Comparison of ENCODE assay signal across 12 cellular contexts in the genomic region with DNA sequence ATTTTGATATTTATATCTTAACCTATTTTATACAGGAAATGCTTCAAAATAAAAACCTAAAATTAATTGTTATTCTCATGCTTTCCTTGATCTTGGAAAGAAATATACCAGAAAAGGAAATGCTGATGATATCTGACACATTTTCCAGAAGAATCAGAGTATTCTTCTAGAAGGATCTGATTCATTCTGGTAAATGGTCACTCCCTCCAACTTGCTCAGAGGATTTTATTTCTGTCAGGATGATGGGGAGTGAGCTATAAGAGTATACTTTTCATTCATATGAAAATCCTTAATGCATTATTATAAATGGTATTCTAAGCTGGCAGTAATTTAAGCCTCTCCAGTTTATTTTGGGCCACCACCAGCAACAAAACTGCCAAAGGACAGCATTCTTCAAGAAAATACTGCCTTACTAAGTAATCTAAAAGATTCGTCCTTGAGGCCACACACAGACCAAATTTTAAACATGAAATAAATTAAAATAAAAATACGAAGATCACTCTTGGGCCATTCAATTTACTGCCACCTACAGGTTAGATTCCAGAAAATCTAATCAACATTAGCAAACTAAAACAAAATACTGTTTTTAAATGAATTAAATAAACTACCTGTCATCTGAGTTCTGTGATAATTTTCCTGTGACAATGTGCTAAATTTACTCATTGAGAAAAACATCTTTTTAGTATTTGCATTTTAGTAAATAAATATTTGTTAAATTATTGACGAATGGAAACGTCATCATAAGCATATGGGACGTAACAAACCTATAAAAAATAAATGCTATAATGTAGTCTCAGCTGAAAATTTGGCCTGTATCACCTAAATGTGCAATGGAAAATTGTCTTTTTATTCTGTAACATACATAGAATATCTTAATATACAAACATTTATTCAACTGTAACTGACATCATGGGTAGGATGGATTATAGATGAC.
DNase-seq lines count a peak whose midpoint lies in the region; ATAC-seq and TF ChIP-seq lines count a peak whose summit lies in the region.
"Had no signal": no experiment of that assay in that cellular context is flagged by ENCODE, and none has a peak within 500 bp of the region (broad histone marks: within the 10 kb centered on the region; RNA-seq: fewer than 3 reads in every experiment).

No MANE protein-coding gene starts in this region.

- no peaks in the 10 kb centered on the region for H3K36me3 Mint-ChIP-seq in endothelial cell (ENCODE audit: low read depth, unreplicated experiment)
- peaks cover 37% of the 10 kb centered on the region for H3K36me3 Mint-ChIP-seq in progenitor cell of endocrine pancreas (ENCODE audit: insufficient read depth)
- no peaks in the 10 kb centered on the region for H3K36me3 Mint-ChIP-seq in T-cell
- H3K36me3 Mint-ChIP-seq: naive thymus-derived CD4-positive, alpha-beta T cell had no signal

- peak; percentile 49 for TF ChIP-seq CTCF in endothelial cell (IDR thresholded peaks at IDR 0.05; ENCODE audit: unreplicated experiment)
- TF ChIP-seq CTCF in progenitor cell of endocrine pancreas (IDR thresholded peaks at IDR 0.05; ENCODE audit: unreplicated experiment): peak; percentile 53

- POLR2A ChIA-PET in T-cell (lab: Charles Lee): no interaction called here

- H3K9me3 Mint-ChIP-seq in endothelial cell (ENCODE audit: unreplicated experiment) (no peaks in the 10 kb centered on the region), progenitor cell of endocrine pancreas (ENCODE audit: low read depth) (no peaks in the 10 kb centered on the region), T-cell (no peaks in the 10 kb centered on the region)
- H3K9me3 Mint-ChIP-seq: activated T-cell treated with anti-CD3 and anti-CD28 coated beads, Interleukin-2, amount 50 U/mL, for 72 hours; naive thymus-derived CD4-positive, alpha-beta T cell had no signal

- CTCF ChIA-PET in T-cell (lab: Charles Lee): no interaction called here

- H3K4me1 Mint-ChIP-seq in endothelial cell (ENCODE audit: unreplicated experiment) (peaks cover 11% of the 10 kb centered on the region), progenitor cell of endocrine pancreas (ENCODE audit: low read depth) (peaks cover 12% of the 10 kb centered on the region), T-cell (no peaks in the 10 kb centered on the region)
- H3K4me1 Mint-ChIP-seq: naive thymus-derived CD4-positive, alpha-beta T cell had no signal

- H3K27me3 Mint-ChIP-seq in endothelial cell (ENCODE audit: unreplicated experiment) (no peaks in the 10 kb centered on the region), progenitor cell of endocrine pancreas (no peaks in the 10 kb centered on the region), T-cell (no peaks in the 10 kb centered on the region)

- H3K27ac Mint-ChIP-seq in endothelial cell (ENCODE audit: unreplicated experiment) (no peak overlapping the region), progenitor cell of endocrine pancreas (no peak overlapping the region), T-cell (no peak overlapping the region)
- H3K27ac Mint-ChIP-seq: activated T-cell treated with anti-CD3 and anti-CD28 coated beads, Interleukin-2, amount 50 U/mL, for 72 hours; naive thymus-derived CD4-positive, alpha-beta T cell had no signal

- H3K4me3 Mint-ChIP-seq in endothelial cell (ENCODE audit: unreplicated experiment) (no peak overlapping the region), progenitor cell of endocrine pancreas (ENCODE audit: low read depth) (no peak overlapping the region), T-cell (no peak overlapping the region)
- H3K4me3 Mint-ChIP-seq: activated T-cell treated with anti-CD3 and anti-CD28 coated beads, Interleukin-2, amount 50 U/mL, for 72 hours; naive thymus-derived CD4-positive, alpha-beta T cell had no signal

- DNase-seq in GM03348 (ENCODE audit: low spot score) (peak; percentile 17), OCI-M1 (lab: John Stamatoyannopoulos, UW) (peak; percentile 4), endothelial cell (ENCODE audit: low spot score) (no peak), progenitor cell of endocrine pancreas (ENCODE audit: low spot score, unreplicated experiment) (no peak), SK-N-DZ (ENCODE audit: low spot score) (no peak), D341Med (ENCODE audit: low spot score) (no peak), T-cell (no peak)
- DNase-seq: activated T-cell treated with anti-CD3 and anti-CD28 coated beads, Interleukin-2, amount 50 U/mL, for 72 hours; naive thymus-derived CD4-positive, alpha-beta T cell; NCI-H2029 treated with DMSO at 0.1 percent for 48 hours had no signal

- ATAC-seq in GM21786 (IDR thresholded peaks at IDR 0.05; ENCODE audit: unreplicated experiment): no peak
- ATAC-seq in T-cell (replicated peaks in 1 of 4): no peak
- ATAC-seq: activated T-cell treated with anti-CD3 and anti-CD28 coated beads, Interleukin-2, amount 50 U/mL, for 72 hours; esophagus mucosa; naive thymus-derived CD4-positive, alpha-beta T cell had no signal

Comparison
In these comparisons a context has a peak if more than half of its experiments do, and no peak if none do; other contexts are left out.
1. DNase-seq: peak in GM03348 (single experiment) and OCI-M1 (single experiment); none in endothelial cell (single experiment), progenitor cell of endocrine pancreas (single experiment), SK-N-DZ (single experiment), D341Med (single experiment) and T-cell (0 of 34).